Comparison of ENCODE assay signal across 22 cellular contexts in genomic region chr17:31167111-31167510, GRCh38.
"Had no signal": no experiment of that assay in that cellular context is flagged by ENCODE, and none has a peak within 500 bp of the region (broad histone marks: within the 10 kb centered on the region; RNA-seq: fewer than 3 reads in every experiment).

No MANE protein-coding gene starts in this region.

- H3K36me3 ChIP-seq: pancreas, thoracic aorta had no signal

- H3K4me1 ChIP-seq: esophagus squamous epithelium, left lung, lower lobe of right lung, pancreas, sigmoid colon, spleen, tibial nerve, upper lobe of left lung had no signal

- H3K27ac ChIP-seq: esophagus squamous epithelium, hepatocyte, left lung, lower lobe of right lung, neutrophil, pancreas, sigmoid colon, skin epidermis, spleen, thoracic aorta, tibial nerve, upper lobe of left lung had no signal

- ATAC-seq: effector memory CD8-positive, alpha-beta T cell; left lung; lower lobe of right lung; natural killer cell treated with Interleukin-12 subunit alpha and Interleukin-12 subunit beta and Interleukin-15 and Interleukin-18, amount 100 ng/mL, for 72 hours; pancreas; stimulated activated naive B cell treated with anti-CD40 and anti-IgM and Interleukin-4, amounts not matched to agents 10 μg/mL and 1 μg/mL and 100 μg/mL, for 72 hours had no signal

- H3K27me3 ChIP-seq: esophagus squamous epithelium, hepatocyte, left lung, neutrophil, pancreas, sigmoid colon, spleen, tibial nerve, upper lobe of left lung had no signal

- DNase-seq: cortex of kidney; effector memory CD8-positive, alpha-beta T cell; erythroblast; esophagus squamous epithelium; foreskin melanocyte; kidney; left lung; lower lobe of right lung; naive B cell; pancreas; right cardiac atrium; sigmoid colon; spleen; stimulated activated CD4-positive, alpha-beta T cell treated with anti-CD3 and anti-CD28 coated beads, Interleukin-2, amount 100 ng/mL, for 48 hours; stimulated activated naive B cell treated with anti-CD40 and anti-IgM and Interleukin-4, amounts not matched to agents 10 μg/mL and 1 μg/mL and 100 μg/mL, for 72 hours; upper lobe of left lung had no signal

- H3K9me3 ChIP-seq: esophagus squamous epithelium, left lung, lower lobe of right lung, neutrophil, pancreas, sigmoid colon, spleen, thoracic aorta, tibial nerve, upper lobe of left lung had no signal

- H3K4me3 ChIP-seq: esophagus squamous epithelium, hepatocyte, left lung, lower lobe of right lung, pancreas, sigmoid colon, skin epidermis, spleen, thoracic aorta, tibial nerve, upper lobe of left lung had no signal
